ENCODE assay signal across 1 cellular context in genomic region chr20:10557685-10558084, GRCh38.
TF ChIP-seq lines count a peak whose summit lies in the region.

No MANE protein-coding gene starts in this region.

TF ChIP-seq in IMR-90, 13 proteins besides CTCF, POLR2A, EP300 and RAD21:
- no peak for TF ChIP-seq MAFK (IDR thresholded peaks at IDR 0.05; ENCODE audit: low read depth, low read length)
- TF ChIP-seq, protein P1, sequence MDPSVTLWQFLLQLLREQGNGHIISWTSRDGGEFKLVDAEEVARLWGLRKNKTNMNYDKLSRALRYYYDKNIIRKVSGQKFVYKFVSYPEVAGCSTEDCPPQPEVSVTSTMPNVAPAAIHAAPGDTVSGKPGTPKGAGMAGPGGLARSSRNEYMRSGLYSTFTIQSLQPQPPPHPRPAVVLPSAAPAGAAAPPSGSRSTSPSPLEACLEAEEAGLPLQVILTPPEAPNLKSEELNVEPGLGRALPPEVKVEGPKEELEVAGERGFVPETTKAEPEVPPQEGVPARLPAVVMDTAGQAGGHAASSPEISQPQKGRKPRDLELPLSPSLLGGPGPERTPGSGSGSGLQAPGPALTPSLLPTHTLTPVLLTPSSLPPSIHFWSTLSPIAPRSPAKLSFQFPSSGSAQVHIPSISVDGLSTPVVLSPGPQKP (IDR thresholded peaks at IDR 0.05; ENCODE audit: borderline replicate concordance, low read depth, low read length): no peak
- TF ChIP-seq CEBPB (IDR thresholded peaks at IDR 0.05; ENCODE audit: low read depth, low read length): no peak
- TF ChIP-seq RFX5 (IDR thresholded peaks at IDR 0.05; ENCODE audit: low read depth, low read length): no peak
- TF ChIP-seq RCOR1 (IDR thresholded peaks at IDR 0.05; ENCODE audit: insufficient replicate concordance, low read length): no peak
- TF ChIP-seq, protein P2, sequence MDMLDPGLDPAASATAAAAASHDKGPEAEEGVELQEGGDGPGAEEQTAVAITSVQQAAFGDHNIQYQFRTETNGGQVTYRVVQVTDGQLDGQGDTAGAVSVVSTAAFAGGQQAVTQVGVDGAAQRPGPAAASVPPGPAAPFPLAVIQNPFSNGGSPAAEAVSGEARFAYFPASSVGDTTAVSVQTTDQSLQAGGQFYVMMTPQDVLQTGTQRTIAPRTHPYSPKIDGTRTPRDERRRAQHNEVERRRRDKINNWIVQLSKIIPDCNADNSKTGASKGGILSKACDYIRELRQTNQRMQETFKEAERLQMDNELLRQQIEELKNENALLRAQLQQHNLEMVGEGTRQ (IDR thresholded peaks at IDR 0.05; ENCODE audit: low read depth, low read length): no peak
- no peak for TF ChIP-seq MXI1 (IDR thresholded peaks at IDR 0.05; ENCODE audit: borderline replicate concordance, low read depth, low read length)
- no peak for TF ChIP-seq BHLHE40 (IDR thresholded peaks at IDR 0.05; ENCODE audit: low read depth, low read length)
- no peak for TF ChIP-seq SMC3 (IDR thresholded peaks at IDR 0.05; ENCODE audit: low read depth, low read length)
- no peak for TF ChIP-seq NFE2L2 (IDR thresholded peaks at IDR 0.05; ENCODE audit: low read depth, low read length)
- no peak for TF ChIP-seq CHD1 (IDR thresholded peaks at IDR 0.05; ENCODE audit: low read depth, low read length)
- no peak for TF ChIP-seq MAZ (IDR thresholded peaks at IDR 0.05; ENCODE audit: borderline replicate concordance, low read depth, low read length)
- TF ChIP-seq FOS (IDR thresholded peaks at IDR 0.05; ENCODE audit: low read depth, low read length): no peak
